ENCODE assay signal across 8 cellular contexts in genomic region chr2:126886201-126886905, GRCh38. TPM values are rescaled to one million over a fixed set of nuclear protein-coding genes. Genes with fewer than 3 reads are reported as not detected.
DNase-seq lines count a peak whose midpoint lies in the region; ATAC-seq and TF ChIP-seq lines count a peak whose summit lies in the region.

No MANE protein-coding gene starts in this region.

- no peaks in the 10 kb centered on the region for H3K9me3 Mint-ChIP-seq in activated naive CD4-positive, alpha-beta T cell treated with anti-CD3 and anti-CD28 coated beads for 36 hours

- ATAC-seq in GM21786 (IDR thresholded peaks at IDR 0.05; ENCODE audit: unreplicated experiment) (peak; percentile 89), psoas muscle (peak; percentile 73 to 92 (median 83))

- no peak overlapping the region for H3K4me3 Mint-ChIP-seq in activated naive CD4-positive, alpha-beta T cell treated with anti-CD3 and anti-CD28 coated beads for 36 hours

- DNase-seq in LNCaP clone FGC (ENCODE audit: low read depth) (no peak), left ventricle myocardium inferior (peak; percentile 56), psoas muscle (peak; percentile 62 to 82), SJCRH30 (no peak)
- peak; percentile 70 for DNase-seq in activated naive CD4-positive, alpha-beta T cell treated with anti-CD3 and anti-CD28 coated beads for 36 hours
- no peak for DNase-seq in effector memory CD4-positive, alpha-beta T cell

- H3K9ac ChIP-seq in ES-I3 (ENCODE audit: low read depth, low read length): peak overlapping the region; percentile 63

- H3K4me1 Mint-ChIP-seq in activated naive CD4-positive, alpha-beta T cell treated with anti-CD3 and anti-CD28 coated beads for 36 hours (ENCODE audit: low read depth): peaks cover 2% of the 10 kb centered on the region

- H3K4me1 ChIP-seq in ES-I3 (ENCODE audit: insufficient read depth, low read length): no peaks in the 10 kb centered on the region
- H3K4me1 ChIP-seq in left ventricle myocardium inferior: peaks cover 9% of the 10 kb centered on the region
- no peaks in the 10 kb centered on the region for H3K4me1 ChIP-seq in psoas muscle
- no peaks in the 10 kb centered on the region for H3K4me1 ChIP-seq in SJCRH30
- H3K4me1 ChIP-seq in effector memory CD4-positive, alpha-beta T cell (ENCODE audit: control insufficient read depth, insufficient read depth, low read length, poor library complexity, severe bottlenecking): no peaks in the 10 kb centered on the region

- H3K27me3 ChIP-seq in left ventricle myocardium inferior (ENCODE audit: low read depth) (peaks cover 77% of the 10 kb centered on the region), psoas muscle (ENCODE audit: insufficient read depth in 3 of 3, low read length in 2 of 3) (peaks cover 0 to 10% (median 0%) of the 10 kb centered on the region in 3 donors), SJCRH30 (no peaks in the 10 kb centered on the region)
- H3K27me3 ChIP-seq in effector memory CD4-positive, alpha-beta T cell (replicated peaks; ENCODE audit: control insufficient read depth, insufficient read depth, low read length, poor library complexity, severe bottlenecking): no peaks in the 10 kb centered on the region

- H3K4me3 ChIP-seq in LNCaP clone FGC (ENCODE audit: low read depth, low read length) (peak overlapping the region; percentile 39), left ventricle myocardium inferior (peak overlapping the region; percentile 51), psoas muscle (peak overlapping the region; percentile 56), SJCRH30 (no peak overlapping the region)
- no peak overlapping the region for H3K4me3 ChIP-seq in effector memory CD4-positive, alpha-beta T cell (ENCODE audit: insufficient read depth, low read depth, low read length, poor library complexity, severe bottlenecking)

- H3K27ac Mint-ChIP-seq in activated naive CD4-positive, alpha-beta T cell treated with anti-CD3 and anti-CD28 coated beads for 36 hours: no peak overlapping the region

- WGBS in psoas muscle, 3 donors: 7 to 11% (median 8%) methylated on average over 36 to 40 of the region's 40 CpGs

- TF ChIP-seq CTCF in LNCaP clone FGC (IDR thresholded peaks at IDR 0.05; ENCODE audit: control insufficient read depth, extremely low read depth, insufficient read depth) (peak; percentile 83), left ventricle myocardium inferior (IDR thresholded peaks at IDR 0.05; ENCODE audit: borderline replicate concordance) (peak; percentile 71), psoas muscle (IDR thresholded peaks at IDR 0.05) (peak; percentile 56)

- no peaks in the 10 kb centered on the region for H3K36me3 Mint-ChIP-seq in activated naive CD4-positive, alpha-beta T cell treated with anti-CD3 and anti-CD28 coated beads for 36 hours (ENCODE audit: low read depth)

- no peak overlapping the region for H3K27ac ChIP-seq in left ventricle myocardium inferior (replicated peaks)
- no peak overlapping the region for H3K27ac ChIP-seq in psoas muscle
- no peak overlapping the region for H3K27ac ChIP-seq in SJCRH30
- H3K27ac ChIP-seq in effector memory CD4-positive, alpha-beta T cell (ENCODE audit: insufficient read depth, low read length, poor library complexity, severe bottlenecking): no peak overlapping the region

- intact Hi-C loops in activated naive CD4-positive, alpha-beta T cell treated with anti-CD3 and anti-CD28 coated beads for 36 hours (cut with micrococcal nuclease): loop anchor here (2.0 kb wide), 4 partner anchors 84 to 642 kb away; no protein-coding TSS in a partner anchor
- intact Hi-C loops in left ventricle myocardium inferior (cut with micrococcal nuclease) (no loop called here), psoas muscle (cut with DNase I) (no loop called here)

- H3K27me3 Mint-ChIP-seq in activated naive CD4-positive, alpha-beta T cell treated with anti-CD3 and anti-CD28 coated beads for 36 hours (ENCODE audit: low read depth): peaks cover 13% of the 10 kb centered on the region

- H3K36me3 ChIP-seq in ES-I3 (ENCODE audit: insufficient read depth, low read length): no peaks in the 10 kb centered on the region
- no peaks in the 10 kb centered on the region for H3K36me3 ChIP-seq in left ventricle myocardium inferior
- no peaks in the 10 kb centered on the region for H3K36me3 ChIP-seq in psoas muscle (ENCODE audit: insufficient read depth in 1 of 2, low read depth in 1 of 2)
- H3K36me3 ChIP-seq in SJCRH30: no peaks in the 10 kb centered on the region
- H3K36me3 ChIP-seq in effector memory CD4-positive, alpha-beta T cell (ENCODE audit: control insufficient read depth, insufficient read depth, low read length): no peaks in the 10 kb centered on the region

- H3K9me3 ChIP-seq in ES-I3 (ENCODE audit: control insufficient read depth, insufficient read depth, low read length): no peaks in the 10 kb centered on the region
- H3K9me3 ChIP-seq in left ventricle myocardium inferior (replicated peaks): no peaks in the 10 kb centered on the region
- no peaks in the 10 kb centered on the region for H3K9me3 ChIP-seq in psoas muscle
- no peaks in the 10 kb centered on the region for H3K9me3 ChIP-seq in SJCRH30 (replicated peaks)
- no peaks in the 10 kb centered on the region for H3K9me3 ChIP-seq in effector memory CD4-positive, alpha-beta T cell (ENCODE audit: control insufficient read depth, low read length)

- CTCF ChIA-PET in activated naive CD4-positive, alpha-beta T cell treated with anti-CD3 and anti-CD28 coated beads for 36 hours (lab: Charles Lee): interaction anchor here (0.7 to 2.5 kb wide), 7 partner anchors 13 to 258 kb away, joined by 3 to 13 read pairs (median 3); no protein-coding TSS in a partner anchor

RNA-seq across cellular contexts. Expression of gene TEX51, which starts 12.3 kb away (rescaled TPM):
- total RNA-seq in activated naive CD4-positive, alpha-beta T cell treated with anti-CD3 and anti-CD28 coated beads for 36 hours: not detected
- not detected for total RNA-seq in left ventricle myocardium inferior
- total RNA-seq in psoas muscle: not detected
- polyA plus RNA-seq in psoas muscle: not detected
- not detected in 2 replicates for total RNA-seq in SJCRH30 (2014; rRNA removed; shearing (Covaris generic))

Comparison
In these comparisons a context has a peak if more than half of its experiments do, and no peak if none do; other contexts are left out.
1. DNase-seq: peak in activated naive CD4-positive, alpha-beta T cell treated with anti-CD3 and anti-CD28 coated beads for 36 hours (single experiment), left ventricle myocardium inferior (single experiment) and psoas muscle (2 of 2); none in LNCaP clone FGC (single experiment), SJCRH30 (0 of 2) and effector memory CD4-positive, alpha-beta T cell (0 of 3).
2. H3K4me3 ChIP-seq: peak in LNCaP clone FGC (single experiment), left ventricle myocardium inferior (single experiment) and psoas muscle (single experiment); none in SJCRH30 (single experiment) and effector memory CD4-positive, alpha-beta T cell (single experiment).
3. Peak in every context shown above with its lines, with median percentiles within 50 percentile points of each other: CTCF ChIP-seq.